ENCODE assay signal across 8 cellular contexts in the genomic region with DNA sequence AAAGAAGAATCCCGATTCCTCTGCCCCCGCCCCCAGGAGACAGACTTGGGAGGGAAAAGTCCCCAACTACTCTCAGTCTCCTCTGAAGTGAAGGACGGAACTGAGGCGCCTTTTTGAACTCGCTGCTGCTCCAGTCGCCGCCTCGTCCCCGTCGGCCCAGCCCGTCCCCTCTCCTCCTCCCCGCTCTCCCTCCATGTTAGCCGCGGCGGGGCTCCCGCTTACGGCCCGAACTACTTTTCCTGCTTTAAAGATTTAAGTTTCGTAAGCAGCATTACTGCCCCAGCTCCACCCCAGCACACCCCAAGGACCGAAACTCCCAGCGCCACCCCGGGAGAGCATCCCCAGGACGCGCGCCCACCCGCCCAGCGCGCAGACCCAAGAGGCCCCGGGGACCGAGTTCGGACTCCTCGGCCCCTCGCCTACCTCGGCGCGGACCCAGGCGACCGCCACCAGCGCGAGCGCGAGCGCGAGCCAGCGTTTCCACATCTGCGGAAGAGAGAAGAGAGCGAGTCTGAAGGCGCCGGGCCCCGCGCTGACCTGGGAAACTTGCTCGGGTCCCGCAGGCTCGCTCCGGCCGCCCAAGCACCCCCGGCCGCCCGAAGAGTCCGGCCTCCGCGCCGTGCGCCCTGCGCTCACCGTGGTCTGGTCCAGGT. TPM values are rescaled to one million over a fixed set of nuclear protein-coding genes. Genes with fewer than 3 reads are reported as not detected.
DNase-seq lines count a peak whose midpoint lies in the region; ATAC-seq, FAIRE-seq and TF ChIP-seq lines count a peak whose summit lies in the region.

No MANE protein-coding gene starts in this region.

- no peaks in the 10 kb centered on the region for H3K36me3 Mint-ChIP-seq in effector memory CD8-positive, alpha-beta T cell (ENCODE audit: insufficient read depth)
- peaks cover 7% of the 10 kb centered on the region for H3K36me3 Mint-ChIP-seq in type B pancreatic cell

- no peak for DNase-seq in AG04450 (ENCODE audit: low read depth, low spot score)
- DNase-seq in GM19239 (ENCODE audit: insufficient read length, low spot score) = peak; percentile 28
- DNase-seq in SK-N-DZ (ENCODE audit: low spot score) = peak; percentile 36
- DNase-seq in effector memory CD8-positive, alpha-beta T cell = no peak
- no peak for DNase-seq in type B pancreatic cell (ENCODE audit: extremely low spot score, unreplicated experiment)
- no peak for DNase-seq in AML-193 (lab: John Stamatoyannopoulos, UW)
- no peak for DNase-seq in HTR-8/SVneo (ENCODE audit: insufficient read length, low spot score)

- H3K27ac Mint-ChIP-seq in effector memory CD8-positive, alpha-beta T cell = no peak overlapping the region
- H3K27ac Mint-ChIP-seq in type B pancreatic cell = peak overlapping the region; percentile 89

- ATAC-seq in effector memory CD8-positive, alpha-beta T cell (replicated peaks) = peak; percentile 21

- CTCF ChIA-PET in AG04450 (lab: Charles Lee) = interaction anchor here (0.9 to 1.3 kb wide), 3 partner anchors 53 to 206 kb away, joined by 3 to 8 read pairs (median 4); no protein-coding TSS in a partner anchor

- H3K9me3 ChIP-seq in AG04450 (ENCODE audit: control insufficient read depth, insufficient read depth, low read length) = no peaks in the 10 kb centered on the region; the same call in 1 of the 2 replicates
- H3K9me3 ChIP-seq in mesodermal cell (ENCODE audit: control insufficient read depth, low read length) = no peaks in the 10 kb centered on the region

- TF ChIP-seq CTCF in AG04450 (IDR thresholded peaks at IDR 0.05; ENCODE audit: low read depth, low read length) = no peak
- TF ChIP-seq CTCF in type B pancreatic cell (conservative IDR thresholded peaks at IDR 0.05) = no peak

- WGBS in mesodermal cell (ENCODE audit: insufficient coverage in 2 of 2), 2 experiments = 0% methylated on average over 26 to 57 of the region's 66 CpGs

- POLR2A ChIA-PET in AG04450 (lab: Yijun Ruan, JAX) = interaction anchor here (0.7 to 3.1 kb wide), 20 partner anchors 9 to 349 kb away, joined by 3 to 32 read pairs (median 8); partner anchors contain the start of gene LRRC58

- H3K4me3 ChIP-seq in AG04450 (ENCODE audit: low read depth, low read length) = peak overlapping the region; percentile 84
- H3K4me3 ChIP-seq in mesodermal cell (ENCODE audit: extremely low read depth, insufficient read depth, low read length, poor library complexity, severe bottlenecking) = peak overlapping the region; percentile 84

- no peak for FAIRE-seq in GM19239 (lab: Jason Lieb, UNC)
- no peak for FAIRE-seq in HTR-8/SVneo (lab: Jason Lieb, UNC)

- H3K27me3 Mint-ChIP-seq in effector memory CD8-positive, alpha-beta T cell = peaks cover 53 to 61% of the 10 kb centered on the region in 2 donors
- H3K27me3 Mint-ChIP-seq in type B pancreatic cell = no peaks in the 10 kb centered on the region

- peaks cover 29% of the 10 kb centered on the region for H3K36me3 ChIP-seq in mesodermal cell (ENCODE audit: control insufficient read depth, insufficient read depth, low read length)

- peaks cover 29% of the 10 kb centered on the region for H3K4me1 ChIP-seq in mesodermal cell (ENCODE audit: control insufficient read depth, insufficient read depth, low read length, poor library complexity, severe bottlenecking)

- peaks cover 0 to 2% of the 10 kb centered on the region in 2 donors for H3K9me3 Mint-ChIP-seq in effector memory CD8-positive, alpha-beta T cell
- peaks cover 4% of the 10 kb centered on the region for H3K9me3 Mint-ChIP-seq in type B pancreatic cell

- H3K27ac ChIP-seq in AG04450 (ENCODE audit: low read depth, low read length) = peak overlapping the region; percentile 95
- H3K27ac ChIP-seq in mesodermal cell (ENCODE audit: low read depth, low read length, severe bottlenecking) = peak overlapping the region; percentile 69

- H3K4me1 Mint-ChIP-seq in effector memory CD8-positive, alpha-beta T cell (ENCODE audit: low read depth in 2 of 2) = peaks cover 3 to 4% of the 10 kb centered on the region in 2 donors
- H3K4me1 Mint-ChIP-seq in type B pancreatic cell (ENCODE audit: unreplicated experiment) = peaks cover 28% of the 10 kb centered on the region

- H3K4me3 Mint-ChIP-seq in effector memory CD8-positive, alpha-beta T cell = peak overlapping the region; percentile 58 to 74
- peak overlapping the region; percentile 91 for H3K4me3 Mint-ChIP-seq in type B pancreatic cell

- no peaks in the 10 kb centered on the region for H3K27me3 ChIP-seq in AG04450 (ENCODE audit: control insufficient read depth, insufficient read depth, low read length)

RNA-seq across cellular contexts. Expression of gene FSTL1, which starts 0.4 kb away (rescaled TPM):
- 1,126 and 1,300 TPM in 2 replicates for polyA plus RNA-seq in AG04450 (2011; rRNA removed)
- 1,078 and 1,284 TPM in 2 replicates for polyA minus RNA-seq in AG04450 (2011; rRNA and poly(A)+ RNA removed)
- 32.4 and 33.0 TPM in 2 replicates for polyA plus RNA-seq in SK-N-DZ (2014; cell fraction: cytosol; rRNA removed)
- polyA plus RNA-seq in SK-N-DZ (2014; cell fraction: nucleus; rRNA removed) = 16.3 and 20.3 TPM in 2 replicates
- 649 TPM for polyA plus RNA-seq in mesodermal cell (2013, experiment 1 of 2)
- 512 TPM for polyA plus RNA-seq in mesodermal cell (2013, experiment 2 of 2)
- total RNA-seq in type B pancreatic cell (ENCODE audit: low replicate concordance) = 183 and 383 TPM in 2 replicates

Comparison
In these comparisons a context has a peak if more than half of its experiments do, and no peak if none do; other contexts are left out.
1. DNase-seq: peak in GM19239 (single experiment) and SK-N-DZ (single experiment); none in AG04450 (single experiment), effector memory CD8-positive, alpha-beta T cell (0 of 3), type B pancreatic cell (single experiment), AML-193 (0 of 2) and HTR-8/SVneo (single experiment).